ENCODE assay signal across 26 cellular contexts in the genomic region with DNA sequence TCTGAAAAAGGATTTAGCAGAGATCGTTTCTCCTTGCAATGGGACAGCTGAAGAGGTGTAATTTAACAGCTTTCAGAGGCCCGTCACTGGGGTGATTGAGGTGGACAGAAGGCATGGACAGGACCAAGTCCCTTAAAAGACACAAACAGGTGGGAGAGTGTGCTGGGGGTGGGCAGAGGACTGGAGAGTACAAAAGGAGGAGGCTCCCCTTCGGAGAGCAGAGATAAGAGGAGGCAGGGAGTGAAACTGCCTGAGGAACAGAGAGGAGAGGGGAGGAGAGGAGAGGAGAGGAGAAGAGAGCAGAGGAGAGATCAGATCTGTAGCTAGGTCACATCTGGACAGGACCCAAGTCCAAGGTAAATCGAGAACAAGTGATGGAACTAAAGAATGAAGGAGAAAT. TPM values are rescaled to one million over a fixed set of nuclear protein-coding genes. Genes with fewer than 3 reads are reported as not detected.
"Had no signal": no experiment of that assay in that cellular context is flagged by ENCODE, and none has a peak within 500 bp of the region (broad histone marks: within the 10 kb centered on the region; RNA-seq: fewer than 3 reads in every experiment).

No MANE protein-coding gene starts in this region.

- DNase-seq: cortex of kidney; dorsolateral prefrontal cortex; effector CD8-positive, alpha-beta T cell; heart right ventricle; hypothalamus; kidney glomerular epithelial cell; mucosa of descending colon; occipital lobe; pancreas; stimulated activated CD4-positive, alpha-beta T cell treated with anti-CD3 and anti-CD28 coated beads, Interleukin-4, amount 100 ng/mL, for 1 hour; stimulated activated CD8-positive, alpha-beta memory T cell treated with anti-CD3 and anti-CD28 coated beads, Interleukin-4, amount 100 ng/mL, for 48 hours; tibial artery; upper lobe of left lung; uterus had no signal

- ATAC-seq: heart right ventricle; mucosa of descending colon; natural killer cell treated with Interleukin-12 subunit alpha and Interleukin-12 subunit beta and Interleukin-15 and Interleukin-18, amount 100 ng/mL, for 72 hours; pancreas; sciatic nerve; stimulated activated effector memory CD8-positive, alpha-beta T cell treated with anti-CD3 and anti-CD28 coated beads, Interleukin-12 subunit alpha, Interleukin-12 subunit beta, amount 100 ng/mL, for 72 hours had no signal

- H3K36me3 ChIP-seq: heart right ventricle, pancreas, tibial artery, upper lobe of left lung, uterus had no signal

- H3K27ac Mint-ChIP-seq: natural killer cell treated with Interleukin-12 subunit alpha and Interleukin-12 subunit beta and Interleukin-15 and Interleukin-18, amount 100 ng/mL, for 72 hours; progenitor cell of endocrine pancreas; stimulated activated effector memory CD8-positive, alpha-beta T cell treated with anti-CD3 and anti-CD28 coated beads, Interleukin-12 subunit alpha, Interleukin-12 subunit beta, amount 100 ng/mL, for 72 hours; stimulated activated naive CD8-positive, alpha-beta T cell treated with anti-CD3 and anti-CD28 coated beads, Interleukin-15, Interleukin-2, amounts not matched to agents 100 ng/mL and 50 ng/mL, for 24 hours had no signal

- H3K9me3 Mint-ChIP-seq: natural killer cell treated with Interleukin-12 subunit alpha and Interleukin-12 subunit beta and Interleukin-15 and Interleukin-18, amount 100 ng/mL, for 72 hours; stimulated activated effector memory CD8-positive, alpha-beta T cell treated with anti-CD3 and anti-CD28 coated beads, Interleukin-12 subunit alpha, Interleukin-12 subunit beta, amount 100 ng/mL, for 72 hours; stimulated activated naive CD8-positive, alpha-beta T cell treated with anti-CD3 and anti-CD28 coated beads, Interleukin-15, Interleukin-2, amounts not matched to agents 100 ng/mL and 50 ng/mL, for 24 hours had no signal

- H3K27ac ChIP-seq: dorsolateral prefrontal cortex, heart right ventricle, pancreas, tibial artery, upper lobe of left lung, uterus had no signal

- H3K4me1 ChIP-seq: upper lobe of left lung, uterus had no signal

- H3K4me3 Mint-ChIP-seq: natural killer cell treated with Interleukin-12 subunit alpha and Interleukin-12 subunit beta and Interleukin-15 and Interleukin-18, amount 100 ng/mL, for 72 hours; stimulated activated effector memory CD8-positive, alpha-beta T cell treated with anti-CD3 and anti-CD28 coated beads, Interleukin-12 subunit alpha, Interleukin-12 subunit beta, amount 100 ng/mL, for 72 hours; stimulated activated naive CD8-positive, alpha-beta T cell treated with anti-CD3 and anti-CD28 coated beads, Interleukin-15, Interleukin-2, amounts not matched to agents 100 ng/mL and 50 ng/mL, for 24 hours had no signal

- H3K4me3 ChIP-seq: dorsolateral prefrontal cortex, heart right ventricle, mucosa of descending colon, pancreas, tibial artery, upper lobe of left lung, uterus had no signal

- H3K9me3 ChIP-seq: heart right ventricle, mucosa of descending colon, pancreas, tibial artery, upper lobe of left lung, uterus had no signal

- H3K27me3 ChIP-seq: pancreas, tibial artery, upper lobe of left lung, uterus had no signal

- H3K36me3 Mint-ChIP-seq: natural killer cell treated with Interleukin-12 subunit alpha and Interleukin-12 subunit beta and Interleukin-15 and Interleukin-18, amount 100 ng/mL, for 72 hours; stimulated activated effector memory CD8-positive, alpha-beta T cell treated with anti-CD3 and anti-CD28 coated beads, Interleukin-12 subunit alpha, Interleukin-12 subunit beta, amount 100 ng/mL, for 72 hours had no signal

- H3K4me1 Mint-ChIP-seq: stimulated activated effector memory CD8-positive, alpha-beta T cell treated with anti-CD3 and anti-CD28 coated beads, Interleukin-12 subunit alpha, Interleukin-12 subunit beta, amount 100 ng/mL, for 72 hours had no signal

RNA-seq across cellular contexts. Expression of gene PKHD1, which starts 48.6 kb away (rescaled TPM):
- total RNA-seq: chondrocyte; fibroblast of lung; frontal cortex; lung microvascular endothelial cell; natural killer cell treated with Interleukin-12 subunit alpha and Interleukin-12 subunit beta and Interleukin-15 and Interleukin-18, amount 100 ng/mL, for 72 hours had no signal
- polyA plus RNA-seq: fibroblast of lung had no signal

RNA-seq across cellular contexts. Expression of gene IL17A, which starts 50.1 kb away (rescaled TPM):
- total RNA-seq: chondrocyte, dorsolateral prefrontal cortex, fibroblast of lung, frontal cortex, heart right ventricle, liver, lung microvascular endothelial cell, mucosa of descending colon, occipital lobe, pancreas, progenitor cell of endocrine pancreas, renal cortical epithelial cell, sciatic nerve, temporal lobe, upper lobe of left lung had no signal
- polyA plus RNA-seq: fibroblast of lung, heart right ventricle, liver, pancreas had no signal
